Comparison of ENCODE assay signal across 12 cellular contexts in genomic region chr11:76459299-76459698, GRCh38. TPM values are rescaled to one million over a fixed set of nuclear protein-coding genes. Genes with fewer than 3 reads are reported as not detected.
DNase-seq lines count a peak whose midpoint lies in the region; ATAC-seq and TF ChIP-seq lines count a peak whose summit lies in the region.
"Had no signal": no experiment of that assay in that cellular context is flagged by ENCODE, and none has a peak within 500 bp of the region (broad histone marks: within the 10 kb centered on the region; RNA-seq: fewer than 3 reads in every experiment).

No MANE protein-coding gene starts in this region.

- ATAC-seq in Panc1 (no peak; the same call in 1 of the 2 replicates), GM21390 (IDR thresholded peaks at IDR 0.05; ENCODE audit: unreplicated experiment) (no peak)
- ATAC-seq: CD8-positive, alpha-beta T cell; naive thymus-derived CD8-positive, alpha-beta T cell had no signal

- no peak overlapping the region for H2BK5ac ChIP-seq in neuronal stem cell (ENCODE audit: low read length)

- H3K9me3 Mint-ChIP-seq in MCF 10A (ENCODE audit: unreplicated experiment): no peaks in the 10 kb centered on the region
- H3K9me3 Mint-ChIP-seq: CD8-positive, alpha-beta T cell; naive thymus-derived CD8-positive, alpha-beta T cell had no signal

- no peak overlapping the region for H3K4me3 Mint-ChIP-seq in MCF 10A (ENCODE audit: unreplicated experiment)
- H3K4me3 Mint-ChIP-seq: CD8-positive, alpha-beta T cell; naive thymus-derived CD8-positive, alpha-beta T cell had no signal

- no peaks in the 10 kb centered on the region for H3K79me2 ChIP-seq in fibroblast of lung (ENCODE audit: control insufficient read depth, insufficient read depth, low read length)

- H3K36me3 Mint-ChIP-seq in MCF 10A (ENCODE audit: insufficient read depth, unreplicated experiment): peaks cover 29% of the 10 kb centered on the region

- H3K27me3 ChIP-seq in breast epithelium (no peaks in the 10 kb centered on the region), Panc1 (ENCODE audit: control insufficient read depth, insufficient read depth, low read length) (no peaks in the 10 kb centered on the region), fibroblast of lung (ENCODE audit: control insufficient read depth, insufficient read depth, low read length) (no peaks in the 10 kb centered on the region), transverse colon (no peaks in the 10 kb centered on the region), neuronal stem cell (ENCODE audit: control insufficient read depth in 3 of 3, insufficient read depth in 3 of 3, low read depth in 1 of 3, low read length in 3 of 3) (no peaks in the 10 kb centered on the region), ascending aorta (no peaks in the 10 kb centered on the region)

- no peak overlapping the region for H3K9ac ChIP-seq in fibroblast of lung (ENCODE audit: insufficient read depth, low read length)
- no peak overlapping the region for H3K9ac ChIP-seq in neuronal stem cell (ENCODE audit: low read depth, low read length, poor library complexity)

- WGBS in transverse colon (ENCODE audit: low coverage in 1 of 2), 2 donors: 67 to 81% methylated on average over 4 of the region's 4 CpGs
- no CpG with 5 or more reads among the region's 4 CpGs for WGBS in neuronal stem cell (ENCODE audit: extremely low coverage in 2 of 2, insufficient read length in 2 of 2, insufficient replicate concordance in 1 of 2), 2 donors

- no peak overlapping the region for H2AFZ ChIP-seq in fibroblast of lung (ENCODE audit: low read length)
- H2AFZ ChIP-seq in neuronal stem cell (ENCODE audit: low read length): no peak overlapping the region

- H3K4me3 ChIP-seq in breast epithelium (no peak overlapping the region), Panc1 (ENCODE audit: low read depth in 2 of 2, low read length in 2 of 2) (no peak overlapping the region), fibroblast of lung (replicated peaks in 1 of 4; ENCODE audit: control extremely low read depth in 1 of 4, insufficient read depth in 1 of 4, low read depth in 3 of 4, low read length in 4 of 4) (no peak overlapping the region), transverse colon (no peak overlapping the region), neuronal stem cell (ENCODE audit: low read length in 2 of 2) (no peak overlapping the region), ascending aorta (no peak overlapping the region)

- H3K36me3 ChIP-seq in breast epithelium (no peaks in the 10 kb centered on the region), Panc1 (ENCODE audit: control insufficient read depth, insufficient read depth, low read length) (0 out of 2 replicates have a peak, but pooled peaks cover 2% of the 10 kb centered on the region), fibroblast of lung (ENCODE audit: control insufficient read depth, insufficient read depth, low read length) (peaks cover 4% of the 10 kb centered on the region), transverse colon (peaks cover 0 to 25% (median 9%) of the 10 kb centered on the region in 4 donors), neuronal stem cell (replicated peaks in 1 of 2; ENCODE audit: control insufficient read depth in 2 of 2, insufficient read depth in 2 of 2, low read length in 2 of 2) (peaks cover 11 to 78% of the 10 kb centered on the region in 2 donors), ascending aorta (peaks cover 5 to 16% of the 10 kb centered on the region in 2 donors)

- no peak overlapping the region for H3K18ac ChIP-seq in neuronal stem cell (ENCODE audit: low read length)

- no peak for TF ChIP-seq EP300 in transverse colon (IDR thresholded peaks at IDR 0.05; ENCODE audit: low read depth)

- no peaks in the 10 kb centered on the region for H3K27me3 Mint-ChIP-seq in MCF 10A (ENCODE audit: insufficient read depth, unreplicated experiment)
- H3K27me3 Mint-ChIP-seq: naive thymus-derived CD8-positive, alpha-beta T cell had no signal

- peak; percentile 5 for DNase-seq in MCF 10A (ENCODE audit: unreplicated experiment)
- DNase-seq in breast epithelium (ENCODE audit: low spot score in 2 of 2): no peak
- DNase-seq in Panc1 (ENCODE audit: low read depth, low spot score): no peak
- no peak for DNase-seq in fibroblast of lung (ENCODE audit: low read depth in 2 of 2)
- no peak for DNase-seq in transverse colon
- DNase-seq in neuronal stem cell (ENCODE audit: low spot score): no peak
- no peak for DNase-seq in ascending aorta (ENCODE audit: low spot score in 2 of 2)
- DNase-seq: CD8-positive, alpha-beta T cell; naive thymus-derived CD8-positive, alpha-beta T cell; NCI-H748 treated with DMSO at 0.1 percent for 48 hours had no signal

- H3K27ac ChIP-seq in breast epithelium (no peak overlapping the region), Panc1 (ENCODE audit: low read length) (no peak overlapping the region), fibroblast of lung (ENCODE audit: insufficient read depth, low read length) (no peak overlapping the region), transverse colon (no peak overlapping the region), neuronal stem cell (replicated peaks; ENCODE audit: low read length) (no peak overlapping the region), ascending aorta (no peak overlapping the region)
- H3K27ac ChIP-seq: epithelial cell of prostate had no signal

- POLR2A ChIA-PET in MCF 10A (lab: Yijun Ruan, JAX): interaction anchor here (0.6 kb wide), 1 partner anchor 619 kb away, joined by 3 read pairs; no protein-coding TSS in a partner anchor
- POLR2A ChIA-PET in Panc1 (lab: Charles Lee): interaction anchor here (1.0 kb wide), 1 partner anchor 78 kb away, joined by 3 read pairs; no protein-coding TSS in a partner anchor

- no peak overlapping the region for H2BK15ac ChIP-seq in neuronal stem cell (ENCODE audit: low read length)

- H4K8ac ChIP-seq in neuronal stem cell (ENCODE audit: low read depth, low read length): no peak overlapping the region

- H2AK5ac ChIP-seq in neuronal stem cell (ENCODE audit: low read depth, low read length): no peak overlapping the region

- H3K14ac ChIP-seq in neuronal stem cell (ENCODE audit: low read length): no peak overlapping the region

- H4K20me1 ChIP-seq in fibroblast of lung (ENCODE audit: control insufficient read depth, extremely low read depth, insufficient read depth, low read length): no peaks in the 10 kb centered on the region

- H3K4me2 ChIP-seq in fibroblast of lung (ENCODE audit: extremely low read depth, insufficient read depth, low read length) (no peak overlapping the region), neuronal stem cell (ENCODE audit: insufficient read depth, low read length, poor library complexity, severe bottlenecking) (no peak overlapping the region)

- H2BK120ac ChIP-seq in neuronal stem cell (ENCODE audit: low read depth, low read length): no peak overlapping the region

- no peak overlapping the region for H3K27ac Mint-ChIP-seq in MCF 10A (ENCODE audit: low read depth, unreplicated experiment)
- H3K27ac Mint-ChIP-seq: CD8-positive, alpha-beta T cell had no signal

- H3K9me3 ChIP-seq in breast epithelium (no peaks in the 10 kb centered on the region), Panc1 (ENCODE audit: control insufficient read depth, insufficient read depth, low read depth, low read length) (no peaks in the 10 kb centered on the region), fibroblast of lung (ENCODE audit: control insufficient read depth, insufficient read depth, low read depth, low read length) (no peaks in the 10 kb centered on the region), transverse colon (no peaks in the 10 kb centered on the region), neuronal stem cell (replicated peaks in 1 of 2; ENCODE audit: control insufficient read depth in 2 of 2, insufficient read depth in 1 of 2, low read depth in 1 of 2, low read length in 2 of 2) (peaks cover 0 to 6% of the 10 kb centered on the region in 2 donors), ascending aorta (no peaks in the 10 kb centered on the region)

- H3K4me1 Mint-ChIP-seq in MCF 10A (ENCODE audit: insufficient read depth, unreplicated experiment): no peaks in the 10 kb centered on the region

- CTCF ChIA-PET in MCF 10A (lab: Yijun Ruan, JAX) (interaction anchor here (0.5 to 1.9 kb wide), 11 partner anchors 8 to 1962 kb away, joined by 3 to 7 read pairs (median 4); no protein-coding TSS in a partner anchor), Panc1 (lab: Charles Lee) (no interaction called here)

- TF ChIP-seq CTCF in MCF 10A (IDR thresholded peaks at IDR 0.05; ENCODE audit: unreplicated experiment): no peak
- peak in 1 of 3 donors; percentile 21 for TF ChIP-seq CTCF in breast epithelium (IDR thresholded peaks at IDR 0.05)
- peak; percentile 64; the same call in 1 of the 2 replicates for TF ChIP-seq CTCF in Panc1 (IDR thresholded peaks at IDR 0.05)
- peak; percentile 7 to 45 for TF ChIP-seq CTCF in fibroblast of lung (conservative IDR thresholded peaks at IDR 0.05 in 1 of 2, IDR thresholded peaks at IDR 0.05 in 1 of 2; ENCODE audit: low read depth in 1 of 2, low read length in 2 of 2)
- TF ChIP-seq CTCF in transverse colon (IDR thresholded peaks at IDR 0.05): peak; percentile 31 to 53 (median 35)
- TF ChIP-seq CTCF in ascending aorta (IDR thresholded peaks at IDR 0.05): peak in 1 of 3 experiments; percentile 4

- intact Hi-C loops in MCF 10A (cut with micrococcal nuclease): no loop called here
- intact Hi-C loops in breast epithelium (cut with DNase I; ENCODE audit: low total_unique reads): no loop called here
- intact Hi-C loops in Panc1 (cut with micrococcal nuclease; ENCODE audit: unreplicated experiment): no loop called here
- intact Hi-C loops in transverse colon (cut with DNase I; ENCODE audit: low total_unique reads): no loop called here
- intact Hi-C loops in ascending aorta (cut with DNase I): no loop called here

- H3K4ac ChIP-seq in neuronal stem cell (ENCODE audit: low read length): no peak overlapping the region

- BruUV-seq in MCF 10A (replicated peaks; lab: Mats Ljungman, UMichigan): no TSS peak
- no TSS peak for BruUV-seq in Panc1 (replicated peaks; lab: Mats Ljungman, UMichigan)

- H3K4me1 ChIP-seq in breast epithelium: no peaks in the 10 kb centered on the region
- H3K4me1 ChIP-seq in Panc1 (ENCODE audit: control insufficient read depth, insufficient read depth, low read length): peaks cover 3% of the 10 kb centered on the region; the same call in 1 of the 2 replicates
- peaks cover 8% of the 10 kb centered on the region for H3K4me1 ChIP-seq in fibroblast of lung (ENCODE audit: control insufficient read depth, extremely low read depth, insufficient read depth, low read length)
- no peaks in the 10 kb centered on the region for H3K4me1 ChIP-seq in transverse colon
- H3K4me1 ChIP-seq in neuronal stem cell (ENCODE audit: control insufficient read depth in 2 of 2, insufficient read depth in 1 of 2, low read depth in 1 of 2, low read length in 2 of 2): peaks cover 4 to 17% of the 10 kb centered on the region in 2 donors
- H3K4me1 ChIP-seq in ascending aorta: no peaks in the 10 kb centered on the region

- no peak overlapping the region for H2BK12ac ChIP-seq in neuronal stem cell (ENCODE audit: low read length)

- H3K23ac ChIP-seq in neuronal stem cell (ENCODE audit: low read depth, low read length, poor library complexity): no peak overlapping the region

- no peak for TF ChIP-seq POLR2A in breast epithelium (IDR thresholded peaks at IDR 0.05)
- no peak for TF ChIP-seq POLR2A in transverse colon (IDR thresholded peaks at IDR 0.05)

- H3K79me1 ChIP-seq in neuronal stem cell (ENCODE audit: low read depth, low read length): peaks cover 5% of the 10 kb centered on the region

- in situ Hi-C loops in Panc1 (cut with HindIII; ENCODE audit: low pct_unique_long_range_greater_than_20kb, low sequenced_read_pairs) (no loop called here), transverse colon (cut with MboI; ENCODE audit: low pct_ligation_motif_present in 1 of 4, low pct_unique_long_range_greater_than_20kb in 1 of 4, low sequenced_read_pairs in 3 of 4) (no loop called here)

- no peak overlapping the region for H4K91ac ChIP-seq in neuronal stem cell (ENCODE audit: low read depth, low read length, poor library complexity)

RNA-seq across cellular contexts. Expression of gene EMSY, which starts 14.5 kb away (rescaled TPM):
- 19.7 and 25.3 TPM in 2 replicates for total RNA-seq in MCF 10A (2022)
- total RNA-seq in breast epithelium: 10 to 100 TPM; 22.9 to 71.3 (median 43.9) TPM
- 26.4 TPM for total RNA-seq in Panc1 (2021; ENCODE audit: unreplicated experiment)
- polyA plus RNA-seq in Panc1 (2012; ENCODE audit: insufficient read length): 15.5 TPM
- 11.6 and 11.9 TPM in 2 replicates for total RNA-seq in fibroblast of lung
- polyA plus RNA-seq in fibroblast of lung: 14.2 and 15.2 TPM in 2 replicates
- polyA plus RNA-seq in fibroblast of lung (2012): 7.0 and 8.3 TPM in 2 replicates
- polyA minus RNA-seq in fibroblast of lung (ENCODE audit: low replicate concordance): 9.1 and 24.6 TPM in 2 replicates
- 10 to 100 TPM; 35.7 to 79.6 (median 43.8) TPM for total RNA-seq in transverse colon
- 43.6 TPM for polyA plus RNA-seq in neuronal stem cell (2013, experiment 1 of 2)
- 40.1 TPM for polyA plus RNA-seq in neuronal stem cell (2013, experiment 2 of 2)
- 7.5 TPM for total RNA-seq in ascending aorta
